ENCODE assay signal across 8 cellular contexts in genomic region chr16:67191410-67191994, GRCh38. TPM values are rescaled to one million over a fixed set of nuclear protein-coding genes. Genes with fewer than 3 reads are reported as not detected.
DNase-seq lines count a peak whose midpoint lies in the region; ATAC-seq, FAIRE-seq and TF ChIP-seq lines count a peak whose summit lies in the region.

No MANE protein-coding gene starts in this region.

- TF ChIP-seq POLR2A in heart left ventricle (IDR thresholded peaks at IDR 0.05), result no peak
- TF ChIP-seq POLR2A in uterus (IDR thresholded peaks at IDR 0.05), result no peak
- TF ChIP-seq POLR2A in GM12892 (IDR thresholded peaks at IDR 0.05; ENCODE audit: low read depth, low read length), result no peak

- 25 to 28% (median 27%) methylated on average over 9 of the region's 9 CpGs for WGBS in heart left ventricle, 4 donors
- WGBS in lung, 2 donors, result 18 to 24% methylated on average over 9 of the region's 9 CpGs

- H3K9me3 Mint-ChIP-seq in activated naive CD8-positive, alpha-beta T cell treated with anti-CD3 and anti-CD28 coated beads for 36 hours, result no peaks in the 10 kb centered on the region

- H3K9me3 ChIP-seq in heart left ventricle (no peaks in the 10 kb centered on the region), lung (ENCODE audit: control insufficient read depth in 2 of 2, insufficient read depth in 1 of 2, low read length in 1 of 2) (no peaks in the 10 kb centered on the region), uterus (no peaks in the 10 kb centered on the region)

- peak overlapping the region; percentile 95 for H3K4me3 Mint-ChIP-seq in activated naive CD8-positive, alpha-beta T cell treated with anti-CD3 and anti-CD28 coated beads for 36 hours

- TF ChIP-seq CTCF in heart left ventricle (IDR thresholded peaks at IDR 0.05) (no peak), lung (IDR thresholded peaks at IDR 0.05; ENCODE audit: control extremely low read depth, extremely low read depth) (no peak), uterus (IDR thresholded peaks at IDR 0.05) (no peak)

- H3K27ac ChIP-seq in heart left ventricle (peak overlapping the region in 6 of 12 donors; percentile 80 to 93 (median 85)), lung (ENCODE audit: low read depth in 1 of 2, low read length in 1 of 2) (no peak overlapping the region), uterus (peak overlapping the region in 1 of 2 donors; percentile 28)

- DNase-seq in heart left ventricle (no peak), left cardiac atrium (no peak), lung (ENCODE audit: low spot score) (no peak), uterus (no peak), GM12892 (ENCODE audit: insufficient read length) (no peak)
- DNase-seq in activated naive CD8-positive, alpha-beta T cell treated with anti-CD3 and anti-CD28 coated beads for 36 hours, result no peak
- no peak for DNase-seq in activated effector memory CD4-positive, alpha-beta T cell treated with anti-CD3 and anti-CD28 coated beads, Interleukin-2, amount 50 U/mL, for 16 hours

- peak overlapping the region; percentile 78 for H3K27ac Mint-ChIP-seq in activated naive CD8-positive, alpha-beta T cell treated with anti-CD3 and anti-CD28 coated beads for 36 hours

- intact Hi-C loops in heart left ventricle (cut with DNase I) (loop anchor here in 5 of 10 donors (5.0 kb wide), 2 partner anchors 36 to 56 kb away; partner anchors contain the start of genes TMEM208 (in 4 of the 5), FHOD1 (in 1 of the 5) and SLC9A5 (in 1 of the 5)), left cardiac atrium (cut with DNase I) (no loop called here), uterus (cut with DNase I; ENCODE audit: low total_unique reads) (no loop called here)

- FAIRE-seq in GM12892 (lab: Jason Lieb, UNC), result no peak

- no peaks in the 10 kb centered on the region for H3K27me3 ChIP-seq in heart left ventricle
- H3K27me3 ChIP-seq in lung (ENCODE audit: control insufficient read depth, insufficient read depth), result no peaks in the 10 kb centered on the region
- H3K27me3 ChIP-seq in uterus, result no peaks in the 10 kb centered on the region

- H3K36me3 ChIP-seq in heart left ventricle (peaks cover 0 to 35% (median 27%) of the 10 kb centered on the region in 9 donors), lung (ENCODE audit: control insufficient read depth in 2 of 2, insufficient read depth in 2 of 2, low read length in 2 of 2) (peaks cover 12 to 26% of the 10 kb centered on the region in 2 donors), uterus (no peaks in the 10 kb centered on the region)

- peaks cover 6% of the 10 kb centered on the region for H3K27me3 Mint-ChIP-seq in activated naive CD8-positive, alpha-beta T cell treated with anti-CD3 and anti-CD28 coated beads for 36 hours

- H3K4me3 ChIP-seq in heart left ventricle (peak overlapping the region; percentile 74 to 100 (median 94)), lung (peak overlapping the region; percentile 26), uterus (peak overlapping the region; percentile 89 to 90)

- peaks cover 36% of the 10 kb centered on the region for H3K36me3 Mint-ChIP-seq in activated naive CD8-positive, alpha-beta T cell treated with anti-CD3 and anti-CD28 coated beads for 36 hours

- peaks cover 2 to 40% (median 29%) of the 10 kb centered on the region in 12 donors for H3K4me1 ChIP-seq in heart left ventricle
- peaks cover 11 to 17% of the 10 kb centered on the region in 2 donors for H3K4me1 ChIP-seq in lung (ENCODE audit: control insufficient read depth in 2 of 2, insufficient read depth in 2 of 2, low read length in 2 of 2)
- peaks cover 9 to 11% of the 10 kb centered on the region in 2 donors for H3K4me1 ChIP-seq in uterus

- H3K4me1 Mint-ChIP-seq in activated naive CD8-positive, alpha-beta T cell treated with anti-CD3 and anti-CD28 coated beads for 36 hours, result peaks cover 23% of the 10 kb centered on the region

- ATAC-seq in heart left ventricle (no peak), left cardiac atrium (no peak), lung (ENCODE audit: insufficient read depth, low FRiP score) (no peak), HG02642 (IDR thresholded peaks at IDR 0.05; ENCODE audit: poor library complexity, unreplicated experiment) (no peak)

RNA-seq across cellular contexts. Expression of gene E2F4, which starts 0.5 kb away (rescaled TPM):
- total RNA-seq in heart left ventricle (10 to 100 TPM; 25.2 to 71.3 (median 33.7) TPM), left cardiac atrium (10 to 100 TPM; 34.9 to 46.2 TPM), lung (10 to 100 TPM; 27.8 to 68.2 TPM), uterus (100 to 1,000 TPM in 1 of 4 donors, 10 to 100 TPM in 3; 49.2 to 294 (median 77.1) TPM)
- polyA plus RNA-seq in heart left ventricle (10 to 100 TPM; 29.3 to 41.4 TPM), lung (10 to 100 TPM; 44.5 to 86.1 TPM)
- total RNA-seq in activated naive CD8-positive, alpha-beta T cell treated with anti-CD3 and anti-CD28 coated beads for 36 hours, result 100 to 1,000 TPM; 130 to 136 TPM
- 56.2 TPM for polyA plus RNA-seq in GM12892 (2012; ENCODE audit: missing spikeins)

RNA-seq across cellular contexts. Expression of gene EXOC3L1, which starts 1.6 kb away (rescaled TPM):
- total RNA-seq in heart left ventricle (1 to 10 TPM; 1.9 to 9.1 (median 2.8) TPM), left cardiac atrium (1 to 10 TPM; 1.9 to 2.0 TPM), lung (10 to 100 TPM; 11.4 to 16.5 TPM), uterus (1 to 10 TPM in 3 of 4 donors, under 1 TPM in 1; 0.29 to 5.1 (median 1.8) TPM)
- polyA plus RNA-seq in heart left ventricle (1 to 10 TPM; 3.4 to 7.0 TPM), lung (10 to 100 TPM in 1 of 2 donors, 1 to 10 TPM in 1; 9.7 to 12.6 TPM)
- total RNA-seq in activated naive CD8-positive, alpha-beta T cell treated with anti-CD3 and anti-CD28 coated beads for 36 hours, result under 1 TPM in 1 of 2 experiments, not detected in 1; 0.19 TPM
- polyA plus RNA-seq in GM12892 (2012; ENCODE audit: missing spikeins), result not detected

RNA-seq across cellular contexts. Expression of gene ELMO3, which starts 7.4 kb away (rescaled TPM):
- 1 to 10 TPM in 1 of 9 donors, under 1 TPM in 8; 0.32 to 1.8 (median 0.65) TPM for total RNA-seq in heart left ventricle
- polyA plus RNA-seq in heart left ventricle, result under 1 TPM; 0.68 to 0.91 TPM
- total RNA-seq in left cardiac atrium, result 1 to 10 TPM; 1.0 to 1.6 TPM
- total RNA-seq in activated naive CD8-positive, alpha-beta T cell treated with anti-CD3 and anti-CD28 coated beads for 36 hours, result 1 to 10 TPM; 4.3 to 4.5 TPM
- total RNA-seq in lung, result 10 to 100 TPM in 1 of 2 donors, 1 to 10 TPM in 1; 6.5 to 22.5 TPM
- 10 to 100 TPM; 13.3 to 17.7 TPM for polyA plus RNA-seq in lung
- total RNA-seq in uterus, result 1 to 10 TPM in 2 of 4 donors, not detected in 2; 1.6 to 5.4 TPM
- 1.2 TPM for polyA plus RNA-seq in GM12892 (2012; ENCODE audit: missing spikeins)

RNA-seq across cellular contexts. Expression of gene MATCAP1, which starts 7.7 kb away (rescaled TPM):
- total RNA-seq in heart left ventricle (10 to 100 TPM in 5 of 9 donors, 1 to 10 TPM in 4; 4.1 to 21.6 (median 11.1) TPM), left cardiac atrium (10 to 100 TPM; 16.8 to 18.1 TPM), lung (10 to 100 TPM; 33.1 to 41.8 TPM), uterus (10 to 100 TPM; 10.9 to 35.4 (median 20.5) TPM)
- polyA plus RNA-seq in heart left ventricle (10 to 100 TPM; 10.2 to 15.5 TPM), lung (10 to 100 TPM; 18.5 to 18.8 TPM)
- total RNA-seq in activated naive CD8-positive, alpha-beta T cell treated with anti-CD3 and anti-CD28 coated beads for 36 hours, result 10 to 100 TPM; 15.8 to 16.7 TPM
- 25.5 TPM for polyA plus RNA-seq in GM12892 (2012; ENCODE audit: missing spikeins)

RNA-seq across cellular contexts. Expression of gene NOL3, which starts 21.2 kb away (rescaled TPM):
- total RNA-seq in heart left ventricle (100 to 1,000 TPM in 1 of 9 donors, 10 to 100 TPM in 8; 64.9 to 119 (median 77.4) TPM), left cardiac atrium (10 to 100 TPM; 58.6 to 80.5 TPM), lung (10 to 100 TPM; 25.3 to 51.9 TPM), uterus (10 to 100 TPM in 2 of 4 donors, 1 to 10 TPM in 2; 3.3 to 29.7 (median 17.0) TPM)
- polyA plus RNA-seq in heart left ventricle (100 to 1,000 TPM; 112 to 121 TPM), lung (10 to 100 TPM; 35.5 to 46.8 TPM)
- total RNA-seq in activated naive CD8-positive, alpha-beta T cell treated with anti-CD3 and anti-CD28 coated beads for 36 hours, result 1 to 10 TPM; 6.1 to 6.4 TPM
- polyA plus RNA-seq in GM12892 (2012; ENCODE audit: missing spikeins), result 30.6 TPM

Comparison
In these comparisons a context has a peak if more than half of its experiments do, and no peak if none do; other contexts are left out.
1. H3K4me3 ChIP-seq: peak in every context shown above with its lines; median percentile 94 in heart left ventricle; 90 in uterus; 26 in lung.